1 cellular context compared by ENCODE assay signal in the genomic region with DNA sequence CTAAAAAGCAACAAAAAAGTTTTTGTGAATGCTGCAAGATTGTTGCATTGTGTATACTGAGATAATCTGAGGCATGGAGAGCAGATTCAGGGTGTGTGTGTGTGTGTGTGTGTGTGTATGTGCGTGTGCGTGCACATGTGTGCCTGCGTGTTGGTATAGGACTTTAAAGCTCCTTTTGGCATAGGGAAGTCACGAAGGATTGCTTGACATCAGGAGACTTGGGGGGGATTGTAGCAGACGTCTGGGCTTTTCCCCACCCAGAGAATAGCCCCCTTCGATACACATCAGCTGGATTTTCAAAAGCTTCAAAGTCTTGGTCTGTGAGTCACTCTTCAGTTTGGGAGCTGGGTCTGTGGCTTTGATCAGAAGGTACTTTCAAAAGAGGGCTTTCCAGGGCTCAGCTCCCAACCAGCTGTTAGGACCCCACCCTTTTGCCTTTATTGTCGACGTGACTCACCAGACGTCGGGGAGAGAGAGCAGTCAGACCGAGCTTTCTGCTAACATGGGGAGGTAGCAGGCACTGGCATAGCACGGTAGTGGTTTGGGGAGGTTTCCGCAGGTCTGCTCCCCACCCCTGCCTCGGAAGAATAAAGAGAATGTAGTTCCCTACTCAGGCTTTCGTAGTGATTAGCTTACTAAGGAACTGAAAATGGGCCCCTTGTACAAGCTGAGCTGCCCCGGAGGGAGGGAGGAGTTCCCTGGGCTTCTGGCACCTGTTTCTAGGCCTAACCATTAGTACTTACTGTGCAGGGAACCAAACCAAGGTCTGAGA.
TF ChIP-seq lines count a peak whose summit lies in the region.

No MANE protein-coding gene starts in this region.

TF ChIP-seq in HepG2, 621 proteins besides CTCF, POLR2A, EP300 and RAD21 (continued from another document):
- TF ChIP-seq ZC3H13 (CRISPR knock-in tag; IDR thresholded peaks at IDR 0.05) (peak; percentile 67; the same call in 1 of the 2 replicates), ZMAT3 (CRISPR knock-in tag; conservative IDR thresholded peaks at IDR 0.05) (0 out of 2 replicates have a peak, but pooled peaks have one; percentile 11), ZNF607 (CRISPR knock-in tag; IDR thresholded peaks at IDR 0.05; ENCODE audit: borderline replicate concordance) (0 out of 2 replicates have a peak, but pooled peaks have one; percentile 7), ZIK1 (CRISPR knock-in tag; IDR thresholded peaks at IDR 0.05; ENCODE audit: borderline replicate concordance, low read depth) (no peak), MBD4 (IDR thresholded peaks at IDR 0.05; ENCODE audit: borderline replicate concordance, low read length) (no peak), MAZ (IDR thresholded peaks at IDR 0.05; ENCODE audit: borderline replicate concordance, low read depth, low read length) (no peak), MAZ (CRISPR knock-in tag; IDR thresholded peaks at IDR 0.05; ENCODE audit: low read depth) (0 out of 2 replicates have a peak, but pooled peaks have one; percentile 27), MEIS1 (CRISPR knock-in tag; IDR thresholded peaks at IDR 0.05; ENCODE audit: borderline replicate concordance) (0 out of 2 replicates have a peak, but pooled peaks have one; percentile 21), POLR2AphosphoS5 (IDR thresholded peaks at IDR 0.05; ENCODE audit: low read depth, low read length) (peak; percentile 59; the same call in 1 of the 2 replicates), ZNF850 (CRISPR knock-in tag; conservative IDR thresholded peaks at IDR 0.05) (no peak), KDM2A (CRISPR knock-in tag; IDR thresholded peaks at IDR 0.05; ENCODE audit: borderline replicate concordance, low read depth) (peak; percentile 34; the same call in 1 of the 2 replicates), RBFOX2 (IDR thresholded peaks at IDR 0.05; ENCODE audit: low read depth, low read length) (peak; percentile 77; the same call in 1 of the 2 replicates), TSC22D2 (CRISPR knock-in tag; IDR thresholded peaks at IDR 0.05; ENCODE audit: borderline replicate concordance) (0 out of 2 replicates have a peak, but pooled peaks have one; percentile 33), XRCC5 (optimal IDR thresholded peaks at IDR 0.05; ENCODE audit: low read length) (peak; percentile 18), ZNF253 (CRISPR knock-in tag; IDR thresholded peaks at IDR 0.05; ENCODE audit: borderline replicate concordance) (no peak), CC2D1A (CRISPR knock-in tag; IDR thresholded peaks at IDR 0.05) (no peak), SIX4 (CRISPR knock-in tag; IDR thresholded peaks at IDR 0.05) (no peak), SSRP1 (CRISPR knock-in tag; IDR thresholded peaks at IDR 0.05) (peak; percentile 67), MED1 (CRISPR knock-in tag; IDR thresholded peaks at IDR 0.05) (peak; percentile 15; the same call in 1 of the 2 replicates), ZFP37 (CRISPR knock-in tag; IDR thresholded peaks at IDR 0.05; ENCODE audit: borderline replicate concordance) (0 out of 2 replicates have a peak, but pooled peaks have one; percentile 38), KDM6A (CRISPR knock-in tag; IDR thresholded peaks at IDR 0.05; ENCODE audit: low read depth) (no peak), ATF7-NPFF (CRISPR knock-in tag; IDR thresholded peaks at IDR 0.05; ENCODE audit: low read depth) (no peak), POLR2G (IDR thresholded peaks at IDR 0.05; ENCODE audit: low read depth, low read length) (peak; percentile 60), PAXIP1 (CRISPR knock-in tag; conservative IDR thresholded peaks at IDR 0.05) (0 out of 2 replicates have a peak, but pooled peaks have one; percentile 3), ZNF430 (CRISPR knock-in tag; IDR thresholded peaks at IDR 0.05) (0 out of 2 replicates have a peak, but pooled peaks have one; percentile 32), ZNF724P (CRISPR knock-in tag; IDR thresholded peaks at IDR 0.05; ENCODE audit: borderline replicate concordance) (0 out of 2 replicates have a peak, but pooled peaks have one; percentile 42), SIN3A (IDR thresholded peaks at IDR 0.05; ENCODE audit: borderline replicate concordance, low read depth, low read length) (peak; percentile 47; the same call in 1 of the 2 replicates), KLF11 (CRISPR knock-in tag; IDR thresholded peaks at IDR 0.05) (no peak), ZNF605 (CRISPR knock-in tag; IDR thresholded peaks at IDR 0.05) (peak; percentile 34; the same call in 1 of the 2 replicates), SAP130 (CRISPR knock-in tag; IDR thresholded peaks at IDR 0.05; ENCODE audit: low read depth) (0 out of 2 replicates have a peak, but pooled peaks have one; percentile 5), PRDM10 (CRISPR knock-in tag; IDR thresholded peaks at IDR 0.05; ENCODE audit: low read depth) (no peak), ZNF709 (CRISPR knock-in tag; IDR thresholded peaks at IDR 0.05) (0 out of 2 replicates have a peak, but pooled peaks have one; percentile 19), NONO (IDR thresholded peaks at IDR 0.05) (no peak), NONO (CRISPR knock-in tag; conservative IDR thresholded peaks at IDR 0.05) (no peak)
- TF ChIP-seq, protein P1, sequence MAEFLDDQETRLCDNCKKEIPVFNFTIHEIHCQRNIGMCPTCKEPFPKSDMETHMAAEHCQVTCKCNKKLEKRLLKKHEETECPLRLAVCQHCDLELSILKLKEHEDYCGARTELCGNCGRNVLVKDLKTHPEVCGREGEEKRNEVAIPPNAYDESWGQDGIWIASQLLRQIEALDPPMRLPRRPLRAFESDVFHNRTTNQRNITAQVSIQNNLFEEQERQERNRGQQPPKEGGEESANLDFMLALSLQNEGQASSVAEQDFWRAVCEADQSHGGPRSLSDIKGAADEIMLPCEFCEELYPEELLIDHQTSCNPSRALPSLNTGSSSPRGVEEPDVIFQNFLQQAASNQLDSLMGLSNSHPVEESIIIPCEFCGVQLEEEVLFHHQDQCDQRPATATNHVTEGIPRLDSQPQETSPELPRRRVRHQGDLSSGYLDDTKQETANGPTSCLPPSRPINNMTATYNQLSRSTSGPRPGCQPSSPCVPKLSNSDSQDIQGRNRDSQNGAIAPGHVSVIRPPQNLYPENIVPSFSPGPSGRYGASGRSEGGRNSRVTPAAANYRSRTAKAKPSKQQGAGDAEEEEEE (CRISPR knock-in tag; IDR thresholded peaks at IDR 0.05; ENCODE audit: borderline replicate concordance), result 0 out of 2 replicates have a peak, but pooled peaks have one; percentile 23
- TF ChIP-seq, protein P2, sequence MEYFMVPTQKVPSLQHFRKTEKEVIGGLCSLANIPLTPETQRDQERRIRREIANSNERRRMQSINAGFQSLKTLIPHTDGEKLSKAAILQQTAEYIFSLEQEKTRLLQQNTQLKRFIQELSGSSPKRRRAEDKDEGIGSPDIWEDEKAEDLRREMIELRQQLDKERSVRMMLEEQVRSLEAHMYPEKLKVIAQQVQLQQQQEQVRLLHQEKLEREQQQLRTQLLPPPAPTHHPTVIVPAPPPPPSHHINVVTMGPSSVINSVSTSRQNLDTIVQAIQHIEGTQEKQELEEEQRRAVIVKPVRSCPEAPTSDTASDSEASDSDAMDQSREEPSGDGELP (IDR thresholded peaks at IDR 0.05; ENCODE audit: borderline replicate concordance, low read depth), result peak; percentile 59; the same call in 1 of the 2 replicates
- TF ChIP-seq, protein P3, sequence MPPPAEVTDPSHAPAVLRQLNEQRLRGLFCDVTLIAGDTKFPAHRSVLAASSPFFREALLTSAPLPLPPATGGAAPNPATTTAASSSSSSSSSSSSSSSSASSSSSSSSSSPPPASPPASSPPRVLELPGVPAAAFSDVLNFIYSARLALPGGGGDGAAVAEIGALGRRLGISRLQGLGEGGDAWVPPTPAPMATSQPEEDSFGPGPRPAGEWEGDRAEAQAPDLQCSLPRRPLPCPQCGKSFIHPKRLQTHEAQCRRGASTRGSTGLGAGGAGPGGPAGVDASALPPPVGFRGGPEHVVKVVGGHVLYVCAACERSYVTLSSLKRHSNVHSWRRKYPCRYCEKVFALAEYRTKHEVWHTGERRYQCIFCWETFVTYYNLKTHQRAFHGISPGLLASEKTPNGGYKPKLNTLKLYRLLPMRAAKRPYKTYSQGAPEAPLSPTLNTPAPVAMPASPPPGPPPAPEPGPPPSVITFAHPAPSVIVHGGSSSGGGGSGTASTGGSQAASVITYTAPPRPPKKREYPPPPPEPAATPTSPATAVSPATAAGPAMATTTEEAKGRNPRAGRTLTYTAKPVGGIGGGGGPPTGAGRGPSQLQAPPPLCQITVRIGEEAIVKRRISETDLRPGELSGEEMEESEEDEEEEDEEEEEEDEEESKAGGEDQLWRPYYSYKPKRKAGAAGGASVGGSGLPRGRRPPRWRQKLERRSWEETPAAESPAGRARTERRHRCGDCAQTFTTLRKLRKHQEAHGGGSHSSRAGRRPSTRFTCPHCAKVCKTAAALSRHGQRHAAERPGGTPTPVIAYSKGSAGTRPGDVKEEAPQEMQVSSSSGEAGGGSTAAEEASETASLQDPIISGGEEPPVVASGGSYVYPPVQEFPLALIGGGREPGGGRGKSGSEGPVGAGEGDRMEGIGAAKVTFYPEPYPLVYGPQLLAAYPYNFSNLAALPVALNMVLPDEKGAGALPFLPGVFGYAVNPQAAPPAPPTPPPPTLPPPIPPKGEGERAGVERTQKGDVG (CRISPR knock-in tag; IDR thresholded peaks at IDR 0.05; ENCODE audit: borderline replicate concordance), result no peak
- TF ChIP-seq, protein P4, sequence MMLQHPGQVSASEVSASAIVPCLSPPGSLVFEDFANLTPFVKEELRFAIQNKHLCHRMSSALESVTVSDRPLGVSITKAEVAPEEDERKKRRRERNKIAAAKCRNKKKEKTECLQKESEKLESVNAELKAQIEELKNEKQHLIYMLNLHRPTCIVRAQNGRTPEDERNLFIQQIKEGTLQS (CRISPR knock-in tag; IDR thresholded peaks at IDR 0.05), result no peak
